In the genomic region with DNA sequence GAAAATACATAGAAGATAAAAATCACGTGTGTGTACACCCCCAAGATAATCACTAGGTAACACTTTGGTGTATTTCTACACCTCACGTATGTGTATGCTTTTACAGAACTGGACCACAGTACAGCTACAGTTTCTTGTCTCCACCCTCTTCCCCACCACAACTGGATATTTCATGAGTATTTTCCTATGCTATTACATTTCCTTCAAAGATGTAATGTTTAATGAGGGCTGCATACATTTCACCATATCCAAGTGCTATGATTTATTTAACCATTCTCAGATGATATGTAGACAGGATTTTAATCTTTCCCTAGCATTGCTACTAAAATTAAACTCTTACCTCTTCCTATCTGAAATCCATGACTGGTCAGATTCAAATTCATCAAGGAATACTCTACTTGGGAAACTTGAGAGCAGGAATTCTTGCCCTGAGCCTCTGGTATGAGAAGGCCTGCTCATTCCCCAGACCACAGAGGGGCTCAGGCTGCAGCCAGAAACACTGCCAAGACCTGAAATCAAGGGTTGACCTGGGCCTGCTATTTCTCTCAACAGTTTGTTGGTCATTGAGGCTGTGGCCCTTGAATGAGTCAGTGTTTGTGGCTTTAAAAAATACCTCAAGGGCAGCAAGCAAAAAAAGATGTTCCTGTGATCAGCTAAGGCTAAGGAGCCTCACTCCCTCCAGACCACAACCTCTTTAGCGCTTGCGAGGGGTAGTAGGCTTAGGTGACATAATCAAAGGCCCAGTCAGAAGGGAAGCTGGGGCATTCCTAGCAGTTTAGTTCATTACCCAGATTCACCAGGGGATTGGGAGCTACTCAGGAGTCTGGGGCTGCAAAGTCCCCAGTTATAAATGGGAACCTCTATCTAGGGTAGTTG, we compare ENCODE assay signal across 8 cellular contexts. TPM values are rescaled to one million over a fixed set of nuclear protein-coding genes. Genes with fewer than 3 reads are reported as not detected.
DNase-seq lines count a peak whose midpoint lies in the region; ATAC-seq and TF ChIP-seq lines count a peak whose summit lies in the region.

No MANE protein-coding gene starts in this region.

- H3K4me1 Mint-ChIP-seq in endodermal cell (peaks cover 50% of the 10 kb centered on the region), nephron progenitor cell (peaks cover 54% of the 10 kb centered on the region)

- no peak for TF ChIP-seq POLR2A in vagina (IDR thresholded peaks at IDR 0.05)

- H3K4me3 ChIP-seq in BLaER1 (no peak overlapping the region), endodermal cell (ENCODE audit: low read length) (no peak overlapping the region), vagina (no peak overlapping the region)

- peak overlapping the region; percentile 61 for H3K4me2 ChIP-seq in BLaER1

- H3K9me3 ChIP-seq in BLaER1 (no peaks in the 10 kb centered on the region), endodermal cell (ENCODE audit: control insufficient read depth, low read length) (no peaks in the 10 kb centered on the region), vagina (no peaks in the 10 kb centered on the region)

- H3K27ac Mint-ChIP-seq in endodermal cell = peak overlapping the region; percentile 90
- H3K27ac Mint-ChIP-seq in nephron progenitor cell = no peak overlapping the region

- H3K9ac ChIP-seq in BLaER1 (no peak overlapping the region), endodermal cell (ENCODE audit: extremely low read depth, low read length, poor library complexity, severe bottlenecking) (peak overlapping the region; percentile 33)

- DNase-seq in HS-5 (ENCODE audit: low read depth) (peak; percentile 94), endodermal cell (peak; percentile 76), activated gamma-delta T cell treated with Interleukin-2 at 50 U/mL for 16 hours (no peak), vagina (ENCODE audit: extremely low spot score in 2 of 2) (no peak), DMS153 treated with DMSO at 0.1 percent for 48 hours (lab: John Stamatoyannopoulos, UW; ENCODE audit: unreplicated experiment) (no peak), nephron progenitor cell (no peak)

- H3K36me3 Mint-ChIP-seq in endodermal cell (ENCODE audit: low read depth) = no peaks in the 10 kb centered on the region
- H3K36me3 Mint-ChIP-seq in nephron progenitor cell (ENCODE audit: low read depth) = no peaks in the 10 kb centered on the region

- TF ChIP-seq CTCF in endodermal cell (conservative IDR thresholded peaks at IDR 0.05) (no peak), vagina (IDR thresholded peaks at IDR 0.05) (no peak), nephron progenitor cell (IDR thresholded peaks at IDR 0.05) (no peak)

- H3K27me3 ChIP-seq in BLaER1 (no peaks in the 10 kb centered on the region), endodermal cell (ENCODE audit: control insufficient read depth, insufficient read depth, low read length, poor library complexity, severe bottlenecking) (no peaks in the 10 kb centered on the region), vagina (no peaks in the 10 kb centered on the region)

- no peaks in the 10 kb centered on the region for H4K20me1 ChIP-seq in BLaER1

- H3K9me3 Mint-ChIP-seq in endodermal cell = no peaks in the 10 kb centered on the region
- H3K9me3 Mint-ChIP-seq in nephron progenitor cell = no peaks in the 10 kb centered on the region

- H3K4me1 ChIP-seq in BLaER1 = peaks cover 42% of the 10 kb centered on the region
- H3K4me1 ChIP-seq in endodermal cell (ENCODE audit: control insufficient read depth, insufficient read depth, low read length) = peaks cover 20% of the 10 kb centered on the region
- H3K4me1 ChIP-seq in vagina = peaks cover 11% of the 10 kb centered on the region

- intact Hi-C loops in vagina (cut with DNase I) = no loop called here

- H3K27ac ChIP-seq in BLaER1 (0 out of 2 replicates have a peak overlapping the region, but pooled peaks have one; percentile 14), endodermal cell (ENCODE audit: low read depth, low read length) (no peak overlapping the region), vagina (no peak overlapping the region)

- peak; percentile 71 for ATAC-seq in GM21423 (IDR thresholded peaks at IDR 0.05; ENCODE audit: unreplicated experiment)

- H3K36me3 ChIP-seq in BLaER1 (no peaks in the 10 kb centered on the region), endodermal cell (ENCODE audit: control insufficient read depth, insufficient read depth, low read length) (no peaks in the 10 kb centered on the region), vagina (no peaks in the 10 kb centered on the region)

- H3K4me3 Mint-ChIP-seq in endodermal cell (no peak overlapping the region), nephron progenitor cell (no peak overlapping the region)

- WGBS in endodermal cell (ENCODE audit: insufficient coverage in 1 of 2, insufficient read length in 1 of 2), 2 experiments = 52 to 58% methylated on average over 3 to 4 of the region's 4 CpGs

- H3K27me3 Mint-ChIP-seq in endodermal cell (ENCODE audit: insufficient read depth) (peaks cover 2% of the 10 kb centered on the region), nephron progenitor cell (ENCODE audit: low read depth, poor library complexity) (peaks cover 20% of the 10 kb centered on the region)

RNA-seq across cellular contexts. Expression of a gene that starts 55.5 kb away (rescaled TPM):
- 1 to 10 TPM; 2.9 to 5.2 TPM for total RNA-seq in endodermal cell
- 8.4 TPM for polyA plus RNA-seq in endodermal cell (2013, experiment 1 of 2)
- polyA plus RNA-seq in endodermal cell (2013, experiment 2 of 2) = 8.3 TPM
- 10.8 TPM for total RNA-seq in vagina

Comparison
In these comparisons a context has a peak if more than half of its experiments do, and no peak if none do; other contexts are left out.
1. DNase-seq: peak in HS-5 (single experiment) and endodermal cell (single experiment); none in activated gamma-delta T cell treated with Interleukin-2 at 50 U/mL for 16 hours (single experiment), vagina (0 of 2), DMS153 treated with DMSO at 0.1 percent for 48 hours (single experiment) and nephron progenitor cell (single experiment).